ENCODE assay signal across 8 cellular contexts in genomic region chr3:105868745-105869530, GRCh38.
DNase-seq lines count a peak whose midpoint lies in the region; ATAC-seq and TF ChIP-seq lines count a peak whose summit lies in the region.

Gene CBLB, minus strand, starts transcription at chr3:105869012. Its CDS starts 1,435 bp downstream, at chr3:105867577.

- DNase-seq in AG09309 (ENCODE audit: low read depth) (peak; percentile 96), NCI-H446 treated with DMSO at 0.1 percent for 48 hours (lab: John Stamatoyannopoulos, UW) (peak; percentile 95), cerebellar cortex (ENCODE audit: low spot score) (peak; percentile 97), iris pigment epithelial cell (ENCODE audit: low read depth) (peak; percentile 99)
- peak; percentile 69 to 73 for DNase-seq in stimulated activated CD4-positive, alpha-beta T cell treated with anti-CD3 and anti-CD28 coated beads, Interleukin-12 subunit alpha, Interleukin-12 subunit beta, amount 100 ng/mL, for 24 hours (ENCODE audit: low read depth in 2 of 2)

- ATAC-seq in GM19035 (IDR thresholded peaks at IDR 0.05; ENCODE audit: unreplicated experiment) (peak; percentile 86), HG03354 (IDR thresholded peaks at IDR 0.05; ENCODE audit: poor library complexity, severe bottlenecking, unreplicated experiment) (peak; percentile 89)
- ATAC-seq in activated CD4-positive, CD25-positive, alpha-beta regulatory T cell treated with anti-CD3 and anti-CD28 coated beads, Interleukin-2, amount 50 U/mL, for 24 hours: peak; percentile 90 to 94

- peak within 1 kb of the TSS; percentile 99 for H3K4me3 ChIP-seq in AG09309 (ENCODE audit: control insufficient read depth, low read depth, low read length)

- TF ChIP-seq CTCF in AG09309 (IDR thresholded peaks at IDR 0.05; ENCODE audit: control insufficient read depth, insufficient read depth, low read depth, low read length, missing control alignments): no peak

Comparison
In these comparisons a context has a peak if more than half of its experiments do, and no peak if none do; other contexts are left out.
1. Peak in every context shown above with its lines: DNase-seq, ATAC-seq and H3K4me3 ChIP-seq.